10 cellular contexts compared by ENCODE assay signal in the genomic region with DNA sequence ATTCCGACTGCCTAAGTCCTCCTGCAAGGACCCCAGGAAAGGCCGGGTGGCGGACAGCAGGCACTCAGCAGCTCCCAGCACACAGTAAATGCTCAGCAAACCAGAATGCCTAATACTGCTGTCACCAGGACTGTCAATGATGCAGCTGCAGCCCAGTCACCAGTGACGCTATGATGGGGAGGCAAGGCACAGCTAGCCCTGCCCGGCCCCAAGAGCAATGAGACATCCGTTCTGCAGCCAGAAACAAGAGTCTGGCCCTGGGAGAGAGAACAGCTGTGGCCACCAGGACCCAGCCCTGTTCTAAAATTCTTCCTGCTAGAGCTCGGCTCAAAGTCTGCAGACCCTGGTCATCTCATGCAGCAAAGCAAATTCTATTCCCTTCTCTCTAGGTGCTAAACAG.
A peak's percentile ranks its signal among the peaks of the same experiment; 100 is the strongest.
DNase-seq lines count a peak whose midpoint lies in the region; ATAC-seq, FAIRE-seq and TF ChIP-seq lines count a peak whose summit lies in the region.
"Had no signal": no experiment of that assay in that cellular context is flagged by ENCODE, and none has a peak within 500 bp of the region (broad histone marks: within the 10 kb centered on the region; RNA-seq: fewer than 3 reads in every experiment).

No MANE protein-coding gene starts in this region.

- no peak for FAIRE-seq in bronchial epithelial cell (lab: Jason Lieb, UNC)

- H3K4me3 ChIP-seq in bronchial epithelial cell (ENCODE audit: low read depth, low read length): no peak overlapping the region

- TF ChIP-seq CTCF in bronchial epithelial cell (IDR thresholded peaks at IDR 0.05; ENCODE audit: insufficient read depth, low read length, severe bottlenecking): no peak

- ATAC-seq in HG02759 (IDR thresholded peaks at IDR 0.05; ENCODE audit: unreplicated experiment) (no peak), GM21447 (IDR thresholded peaks at IDR 0.05; ENCODE audit: unreplicated experiment) (no peak)

- DNase-seq in bronchial epithelial cell (ENCODE audit: low read depth) (peak; percentile 74), iris pigment epithelial cell (ENCODE audit: low read depth) (peak; percentile 82), stromal cell of bone marrow (ENCODE audit: low read depth) (peak; percentile 88), Kasumi-1 (lab: John Stamatoyannopoulos, UW) (no peak)
- DNase-seq in activated naive CD4-positive, alpha-beta T cell treated with anti-CD3 and anti-CD28 coated beads, Interleukin-2, amount 50 U/mL, for 16 hours: no peak
- DNase-seq: activated naive CD4-positive, alpha-beta T cell treated with anti-CD3 and anti-CD28 coated beads for 36 hours; SW 1271 had no signal

- no peaks in the 10 kb centered on the region for H3K27me3 ChIP-seq in bronchial epithelial cell (ENCODE audit: control insufficient read depth, insufficient read depth, low read length)

- peaks cover 13% of the 10 kb centered on the region for H3K36me3 ChIP-seq in bronchial epithelial cell (ENCODE audit: control insufficient read depth, insufficient read depth, low read length)

- TF ChIP-seq POLR2A in GM19193 (IDR thresholded peaks at IDR 0.05; ENCODE audit: extremely low read depth, insufficient read depth, insufficient read length): peak; percentile 18

Comparison
In these comparisons a context has a peak if more than half of its experiments do, and no peak if none do; other contexts are left out.
1. DNase-seq: peak in bronchial epithelial cell (single experiment), iris pigment epithelial cell (single experiment) and stromal cell of bone marrow (single experiment); none in activated naive CD4-positive, alpha-beta T cell treated with anti-CD3 and anti-CD28 coated beads, Interleukin-2, amount 50 U/mL, for 16 hours (single experiment) and Kasumi-1 (0 of 2).